Comparison of ENCODE assay signal across 9 cellular contexts in the genomic region with DNA sequence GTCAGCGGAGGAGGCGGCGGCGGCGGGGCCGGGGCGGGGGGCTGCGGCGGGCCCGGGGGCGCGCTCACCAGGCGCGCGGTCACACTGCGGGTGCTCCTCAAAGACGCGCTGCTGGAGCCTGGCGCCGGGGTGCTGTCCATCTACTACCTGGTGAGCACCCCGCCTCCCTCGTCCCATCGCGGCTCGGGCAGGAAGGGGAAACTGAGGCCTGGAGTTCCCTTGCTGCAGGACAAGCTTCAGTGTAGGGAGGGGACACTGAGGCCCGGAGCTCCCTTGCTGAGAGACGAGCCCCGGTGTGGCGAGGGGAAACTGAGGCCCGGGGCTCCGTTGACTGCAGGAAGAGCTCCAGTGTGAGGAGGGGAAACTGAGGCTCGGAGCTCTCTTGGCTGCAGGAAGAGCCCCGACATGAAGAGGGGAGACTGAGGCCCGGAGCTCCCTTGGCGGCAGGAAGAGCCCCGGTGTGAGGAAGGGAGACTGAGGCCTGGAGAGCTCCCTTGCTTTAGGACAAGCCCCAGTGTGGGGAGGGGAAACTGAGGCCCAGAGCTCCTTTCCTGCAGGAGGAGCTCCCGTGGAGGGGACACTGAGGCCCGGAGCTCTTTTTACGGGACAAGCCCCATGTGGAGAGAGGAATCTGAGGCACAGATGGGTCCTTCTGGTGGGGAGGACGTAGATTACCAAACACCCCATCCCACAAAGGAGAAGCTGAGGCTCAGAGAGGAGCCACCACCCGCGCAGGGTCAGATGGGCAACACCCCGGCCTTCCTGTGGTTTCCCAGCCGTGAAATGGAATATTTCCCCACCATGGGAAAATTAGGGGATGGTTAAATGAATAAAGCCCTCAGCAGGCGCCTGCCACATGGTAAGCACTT. TPM values are rescaled to one million over a fixed set of nuclear protein-coding genes. Genes with fewer than 3 reads are reported as not detected.
DNase-seq lines count a peak whose midpoint lies in the region; ATAC-seq, FAIRE-seq and TF ChIP-seq lines count a peak whose summit lies in the region.
"Had no signal": no experiment of that assay in that cellular context is flagged by ENCODE, and none has a peak within 500 bp of the region (broad histone marks: within the 10 kb centered on the region; RNA-seq: fewer than 3 reads in every experiment).

No MANE protein-coding gene starts in this region.

- peak overlapping the region; percentile 89 for H3K4me3 Mint-ChIP-seq in activated T-cell treated with anti-CD3 and anti-CD28 coated beads, Interleukin-2, amount 50 U/mL, for 4 hours
- H3K4me3 Mint-ChIP-seq in activated naive CD8-positive, alpha-beta T cell, result peak overlapping the region; percentile 75

- H3K4me3 ChIP-seq in HepG2 (replicated peaks in 1 of 3; ENCODE audit: insufficient read depth in 1 of 3, low read depth in 2 of 3, low read length in 3 of 3) (peak overlapping the region; percentile 69 to 88 (median 88); a peak in 5 of 6 replicates), tibial nerve (peak overlapping the region; percentile 57 to 86 (median 70))

- no peaks in the 10 kb centered on the region for H3K9me3 Mint-ChIP-seq in activated T-cell treated with anti-CD3 and anti-CD28 coated beads, Interleukin-2, amount 50 U/mL, for 4 hours
- no peaks in the 10 kb centered on the region for H3K9me3 Mint-ChIP-seq in activated naive CD8-positive, alpha-beta T cell (ENCODE audit: low read depth)

- peaks cover 3% of the 10 kb centered on the region for H3K79me2 ChIP-seq in HepG2 (ENCODE audit: insufficient read depth, low read length)

- no peaks in the 10 kb centered on the region for H4K20me1 ChIP-seq in HepG2 (ENCODE audit: insufficient read depth, low read length)

- TF ChIP-seq RAD21 in HepG2 (CRISPR knock-in tag; IDR thresholded peaks at IDR 0.05), result no peak

- ATAC-seq in activated T-cell treated with anti-CD3 and anti-CD28 coated beads, Interleukin-2, amount 50 U/mL, for 4 hours, result peak in 1 of 2 donors; percentile 1
- no peak for ATAC-seq in HepG2
- ATAC-seq in HG02588 (IDR thresholded peaks at IDR 0.05; ENCODE audit: unreplicated experiment), result no peak

- DNase-seq in activated T-cell treated with anti-CD3 and anti-CD28 coated beads, Interleukin-2, amount 50 U/mL, for 4 hours, result no peak
- no peak for DNase-seq in activated T-cell treated with anti-CD3 and anti-CD28 coated beads, Interleukin-2, amount 50 U/mL, for 48 hours
- DNase-seq in HepG2 (ENCODE audit: low spot score) (no peak), tibial nerve (ENCODE audit: low spot score in 2 of 2) (no peak), putamen (ENCODE audit: low spot score) (no peak)
- DNase-seq in stimulated activated CD4-positive, alpha-beta T cell treated with anti-CD3 and anti-CD28 coated beads, Interleukin-2, amount 100 ng/mL, for 48 hours, result no peak

- in situ Hi-C loops in HepG2 (cut with HindIII; ENCODE audit: extremely low pct_ligation_motif_present, low pct_unique_long_range_greater_than_20kb), result no loop called here

- TF ChIP-seq POLR2A in HepG2 (IDR thresholded peaks at IDR 0.05; ENCODE audit: insufficient read depth in 1 of 2, low read depth in 2 of 2, low read length in 2 of 2) (no peak), tibial nerve (IDR thresholded peaks at IDR 0.05) (no peak)

- H3K27ac Mint-ChIP-seq in activated naive CD8-positive, alpha-beta T cell, result no peak overlapping the region

- TF ChIP-seq CTCF in HepG2 (CRISPR knock-in tag; IDR thresholded peaks at IDR 0.05), result no peak
- no peak for TF ChIP-seq CTCF in tibial nerve (IDR thresholded peaks at IDR 0.05)

- TSS peak; percentile 44 for BruUV-seq in HepG2 (replicated peaks; lab: Mats Ljungman, UMichigan)

- H3K4me1 Mint-ChIP-seq in activated T-cell treated with anti-CD3 and anti-CD28 coated beads, Interleukin-2, amount 50 U/mL, for 4 hours (ENCODE audit: low read depth), result peaks cover 20% of the 10 kb centered on the region
- peaks cover 13% of the 10 kb centered on the region for H3K4me1 Mint-ChIP-seq in activated naive CD8-positive, alpha-beta T cell (ENCODE audit: low read depth)

- H3K4me1 ChIP-seq in HepG2 (ENCODE audit: insufficient read depth, low read length) (peaks cover 51% of the 10 kb centered on the region), tibial nerve (peaks cover 0 to 13% (median 11%) of the 10 kb centered on the region in 4 donors)

- H3K4me2 ChIP-seq in HepG2 (ENCODE audit: low read depth, low read length), result peak overlapping the region; percentile 98

- WGBS in HepG2 (ENCODE audit: low lambda C conversion rate), result 40% methylated on average over 20 of the region's 45 CpGs
- WGBS in tibial nerve, 2 donors, result 23 to 60% methylated on average over 20 to 40 of the region's 45 CpGs

- H3K27me3 Mint-ChIP-seq in activated T-cell treated with anti-CD3 and anti-CD28 coated beads, Interleukin-2, amount 50 U/mL, for 4 hours (ENCODE audit: low read depth), result no peaks in the 10 kb centered on the region
- H3K27me3 Mint-ChIP-seq in activated naive CD8-positive, alpha-beta T cell, result no peaks in the 10 kb centered on the region

- H3K27me3 ChIP-seq in HepG2 (ENCODE audit: control insufficient read depth in 1 of 2, insufficient read depth in 2 of 2, low read length in 2 of 2) (no peaks in the 10 kb centered on the region; a peak in 1 of 5 replicates), tibial nerve (no peaks in the 10 kb centered on the region)

- no peak for FAIRE-seq in HepG2 (lab: Jason Lieb, UNC)

- POLR2A ChIA-PET in HepG2 (lab: Yijun Ruan, JAX), result interaction anchor here (0.7 to 4.7 kb wide), 19 partner anchors 8 to 483 kb away, joined by 3 to 66 read pairs (median 10); a partner anchor contains a TSS

- H3K9ac ChIP-seq in HepG2 (ENCODE audit: insufficient read depth, low read depth, low read length), result peak overlapping the region; percentile 73

- peaks cover 9% of the 10 kb centered on the region for H3K36me3 Mint-ChIP-seq in activated T-cell treated with anti-CD3 and anti-CD28 coated beads, Interleukin-2, amount 50 U/mL, for 4 hours (ENCODE audit: insufficient read depth)
- H3K36me3 Mint-ChIP-seq in activated naive CD8-positive, alpha-beta T cell, result no peaks in the 10 kb centered on the region

- H3K36me3 ChIP-seq in HepG2 (replicated peaks in 1 of 2; ENCODE audit: control insufficient read depth in 1 of 2, insufficient read depth in 2 of 2, low read length in 2 of 2), result no peaks in the 10 kb centered on the region
- H3K36me3 ChIP-seq in tibial nerve, result peaks cover 0 to 31% (median 0%) of the 10 kb centered on the region in 3 donors

- no peak for TF ChIP-seq EP300 in HepG2 (IDR thresholded peaks at IDR 0.05; ENCODE audit: low read depth in 2 of 2, low read length in 2 of 2)
- TF ChIP-seq EP300 in HepG2 (CRISPR knock-in tag; IDR thresholded peaks at IDR 0.05; ENCODE audit: borderline replicate concordance), result no peak
- TF ChIP-seq EP300 in tibial nerve (IDR thresholded peaks at IDR 0.05), result no peak

- H3K27ac ChIP-seq in HepG2 (ENCODE audit: extremely low read length, insufficient read depth, low read length), result peak overlapping the region; percentile 98
- H3K27ac ChIP-seq in tibial nerve, result peak overlapping the region in 2 of 4 donors; percentile 88 to 95

- CTCF ChIA-PET in HepG2 (lab: Yijun Ruan, JAX; ENCODE audit: low intra/inter-chr PET ratio, low total read pairs), result no interaction called here

- H3K9me3 ChIP-seq in HepG2 (ENCODE audit: low read length) (no peaks in the 10 kb centered on the region), tibial nerve (no peaks in the 10 kb centered on the region)

- H2AFZ ChIP-seq in HepG2 (ENCODE audit: low read length), result no peak overlapping the region

- intact Hi-C loops in HepG2 (cut with micrococcal nuclease; ENCODE audit: unreplicated experiment), result loop anchor here (2.0 to 5.0 kb wide), 2 partner anchors 77 to 717 kb away; a partner anchor contains a TSS

RNA-seq across cellular contexts. Expression of a gene that starts 0.7 kb away (rescaled TPM):
- 10 to 100 TPM; 16.0 to 18.6 (median 18.1) TPM for total RNA-seq in activated T-cell treated with anti-CD3 and anti-CD28 coated beads, Interleukin-2, amount 50 U/mL, for 4 hours
- 12.9 and 15.8 TPM in 2 replicates for total RNA-seq in HepG2 (2016; rRNA removed; fragmentation: Illumina TruSeq; extraction: Trizol)
- total RNA-seq in HepG2 (2016; cell fraction: cytosol; rRNA removed; fragmentation: Illumina TruSeq; extraction: Trizol; ENCODE audit: low read depth), result 16.5 and 20.0 TPM in 2 replicates
- 13.8 and 14.3 TPM in 2 replicates for total RNA-seq in HepG2 (2016; cell fraction: insoluble cytoplasmic fraction; rRNA removed; fragmentation: Illumina TruSeq; extraction: Trizol)
- total RNA-seq in HepG2 (2016; cell fraction: membrane; rRNA removed; fragmentation: Illumina TruSeq; extraction: Trizol), result 26.2 and 26.3 TPM in 2 replicates
- total RNA-seq in HepG2 (2016; cell fraction: nucleus; rRNA removed; fragmentation: Illumina TruSeq; extraction: Trizol), result 9.0 and 14.0 TPM in 2 replicates
- polyA plus RNA-seq in HepG2 (2011; rRNA removed), result 10.8 and 12.5 TPM in 2 replicates
- polyA plus RNA-seq in HepG2 (2011; cell fraction: cytosol; rRNA removed), result 9.6 and 14.7 TPM in 2 replicates
- polyA plus RNA-seq in HepG2 (2011; cell fraction: nucleus; rRNA removed), result 11.4 TPM in 2 replicates
- 9.9 and 11.7 TPM in 2 replicates for polyA plus RNA-seq in HepG2 (2012)
- polyA plus RNA-seq in HepG2 (2016; cell fraction: cytosol; fragmentation: Illumina TruSeq; extraction: Trizol; ENCODE audit: low read depth), result 26.1 and 31.1 TPM in 2 replicates
- polyA plus RNA-seq in HepG2 (2016; cell fraction: insoluble cytoplasmic fraction; fragmentation: Illumina TruSeq; extraction: Trizol; ENCODE audit: low read depth), result 16.6 and 21.7 TPM in 2 replicates
- polyA plus RNA-seq in HepG2 (2016; cell fraction: membrane; fragmentation: Illumina TruSeq; extraction: Trizol; ENCODE audit: low read depth), result 33.3 and 33.5 TPM in 2 replicates
- 16.7 and 20.2 TPM in 2 replicates for polyA plus RNA-seq in HepG2 (2016; cell fraction: nucleus; fragmentation: Illumina TruSeq; extraction: Trizol; ENCODE audit: insufficient read depth, low read depth)
- 6.7 and 17.0 TPM in 2 replicates for polyA minus RNA-seq in HepG2 (2011; rRNA and poly(A)+ RNA removed; ENCODE audit: low replicate concordance)
- 7.6 and 9.1 TPM in 2 replicates for polyA minus RNA-seq in HepG2 (2011; cell fraction: cytosol; rRNA and poly(A)+ RNA removed)
- polyA minus RNA-seq in HepG2 (2011; cell fraction: nucleus; rRNA and poly(A)+ RNA removed), result 6.7 and 7.2 TPM in 2 replicates
- 10 to 100 TPM in 1 of 4 donors, 1 to 10 TPM in 3; 2.2 to 13.2 (median 6.6) TPM for total RNA-seq in tibial nerve

RNA-seq across cellular contexts. Expression of a gene that starts 5.5 kb away (rescaled TPM):
- total RNA-seq in activated T-cell treated with anti-CD3 and anti-CD28 coated beads, Interleukin-2, amount 50 U/mL, for 4 hours, result 10 to 100 TPM; 11.1 to 13.2 (median 12.8) TPM
- total RNA-seq in HepG2 (2016; rRNA removed; fragmentation: Illumina TruSeq; extraction: Trizol), result 39.0 and 43.1 TPM in 2 replicates
- 9.7 and 11.5 TPM in 2 replicates for total RNA-seq in HepG2 (2016; cell fraction: cytosol; rRNA removed; fragmentation: Illumina TruSeq; extraction: Trizol; ENCODE audit: low read depth)
- total RNA-seq in HepG2 (2016; cell fraction: insoluble cytoplasmic fraction; rRNA removed; fragmentation: Illumina TruSeq; extraction: Trizol), result 42.4 and 43.7 TPM in 2 replicates
- 14.0 and 15.6 TPM in 2 replicates for total RNA-seq in HepG2 (2016; cell fraction: membrane; rRNA removed; fragmentation: Illumina TruSeq; extraction: Trizol)
- total RNA-seq in HepG2 (2016; cell fraction: nucleus; rRNA removed; fragmentation: Illumina TruSeq; extraction: Trizol), result 14.8 and 19.2 TPM in 2 replicates
- polyA plus RNA-seq in HepG2 (2011; rRNA removed), result 43.7 and 56.0 TPM in 2 replicates
- 51.4 and 52.1 TPM in 2 replicates for polyA plus RNA-seq in HepG2 (2011; cell fraction: cytosol; rRNA removed)
- 86.7 and 88.3 TPM in 2 replicates for polyA plus RNA-seq in HepG2 (2011; cell fraction: nucleus; rRNA removed)
- polyA plus RNA-seq in HepG2 (2012), result 23.6 and 28.4 TPM in 2 replicates
- 9.7 and 10.2 TPM in 2 replicates for polyA plus RNA-seq in HepG2 (2016; cell fraction: cytosol; fragmentation: Illumina TruSeq; extraction: Trizol; ENCODE audit: low read depth)
- 40.0 and 44.1 TPM in 2 replicates for polyA plus RNA-seq in HepG2 (2016; cell fraction: insoluble cytoplasmic fraction; fragmentation: Illumina TruSeq; extraction: Trizol; ENCODE audit: low read depth)
- polyA plus RNA-seq in HepG2 (2016; cell fraction: membrane; fragmentation: Illumina TruSeq; extraction: Trizol; ENCODE audit: low read depth), result 14.2 and 14.5 TPM in 2 replicates
- 43.0 and 48.7 TPM in 2 replicates for polyA plus RNA-seq in HepG2 (2016; cell fraction: nucleus; fragmentation: Illumina TruSeq; extraction: Trizol; ENCODE audit: insufficient read depth, low read depth)
- 0.07 and 31.4 TPM in 2 replicates for polyA minus RNA-seq in HepG2 (2011; rRNA and poly(A)+ RNA removed; ENCODE audit: low replicate concordance)
- 15.3 and 25.5 TPM in 2 replicates for polyA minus RNA-seq in HepG2 (2011; cell fraction: cytosol; rRNA and poly(A)+ RNA removed)
- 6.3 and 10.3 TPM in 2 replicates for polyA minus RNA-seq in HepG2 (2011; cell fraction: nucleus; rRNA and poly(A)+ RNA removed)
- total RNA-seq in tibial nerve, result 1 to 10 TPM in 3 of 4 donors, not detected in 1; 3.1 to 6.0 (median 4.8) TPM

RNA-seq across cellular contexts. Expression of a gene that starts 39.7 kb away (rescaled TPM):
- 10 to 100 TPM in 1 of 3 donors, 1 to 10 TPM in 2; 5.9 to 10.4 (median 9.1) TPM for total RNA-seq in activated T-cell treated with anti-CD3 and anti-CD28 coated beads, Interleukin-2, amount 50 U/mL, for 4 hours
- 0.29 TPM in 1 of 2 replicates, not detected in the other for total RNA-seq in HepG2 (2016; rRNA removed; fragmentation: Illumina TruSeq; extraction: Trizol)
- total RNA-seq in HepG2 (2016; cell fraction: cytosol; rRNA removed; fragmentation: Illumina TruSeq; extraction: Trizol; ENCODE audit: low read depth), result 0.18 TPM in 1 of 2 replicates, not detected in the other
- 0.22 TPM in 1 of 2 replicates, not detected in the other for total RNA-seq in HepG2 (2016; cell fraction: insoluble cytoplasmic fraction; rRNA removed; fragmentation: Illumina TruSeq; extraction: Trizol)
- total RNA-seq in HepG2 (2016; cell fraction: membrane; rRNA removed; fragmentation: Illumina TruSeq; extraction: Trizol), result 0.12 and 0.45 TPM in 2 replicates
- not detected in 2 replicates for total RNA-seq in HepG2 (2016; cell fraction: nucleus; rRNA removed; fragmentation: Illumina TruSeq; extraction: Trizol)
- 0.66 and 1.4 TPM in 2 replicates for polyA plus RNA-seq in HepG2 (2011; rRNA removed)
- 0.81 and 1.2 TPM in 2 replicates for polyA plus RNA-seq in HepG2 (2011; cell fraction: cytosol; rRNA removed)
- 1.8 and 2.7 TPM in 2 replicates for polyA plus RNA-seq in HepG2 (2011; cell fraction: nucleus; rRNA removed)
- polyA plus RNA-seq in HepG2 (2012), result 0.82 and 1.7 TPM in 2 replicates
- polyA plus RNA-seq in HepG2 (2016; cell fraction: cytosol; fragmentation: Illumina TruSeq; extraction: Trizol; ENCODE audit: low read depth), result 0.24 and 0.59 TPM in 2 replicates
- not detected in 2 replicates for polyA plus RNA-seq in HepG2 (2016; cell fraction: insoluble cytoplasmic fraction; fragmentation: Illumina TruSeq; extraction: Trizol; ENCODE audit: low read depth)
- not detected in 2 replicates for polyA plus RNA-seq in HepG2 (2016; cell fraction: membrane; fragmentation: Illumina TruSeq; extraction: Trizol; ENCODE audit: low read depth)
- polyA plus RNA-seq in HepG2 (2016; cell fraction: nucleus; fragmentation: Illumina TruSeq; extraction: Trizol; ENCODE audit: insufficient read depth, low read depth), result 0.31 and 0.41 TPM in 2 replicates
- 0.58 and 1.4 TPM in 2 replicates for polyA minus RNA-seq in HepG2 (2011; rRNA and poly(A)+ RNA removed; ENCODE audit: low replicate concordance)
- polyA minus RNA-seq in HepG2 (2011; cell fraction: cytosol; rRNA and poly(A)+ RNA removed), result 0.40 TPM in 1 of 2 replicates, not detected in the other
- polyA minus RNA-seq in HepG2 (2011; cell fraction: nucleus; rRNA and poly(A)+ RNA removed), result 0.37 TPM in 1 of 2 replicates, not detected in the other
- under 1 TPM in 1 of 4 donors, not detected in 3; 0.87 TPM for total RNA-seq in tibial nerve

RNA-seq across cellular contexts. Expression of a gene that starts 41.9 kb away (rescaled TPM):
- total RNA-seq in activated T-cell treated with anti-CD3 and anti-CD28 coated beads, Interleukin-2, amount 50 U/mL, for 4 hours, result 1 to 10 TPM; 1.9 to 2.7 (median 2.1) TPM
- total RNA-seq in HepG2 (2016; rRNA removed; fragmentation: Illumina TruSeq; extraction: Trizol) (0.11 TPM in 1 of 2 replicates, not detected in the other), tibial nerve (1 to 10 TPM in 2 of 4 donors, under 1 TPM in 1, not detected in 1; 0.60 to 7.9 (median 1.2) TPM)
- total RNA-seq in HepG2 (2016; cell fraction: cytosol; rRNA removed; fragmentation: Illumina TruSeq; extraction: Trizol; ENCODE audit: low read depth), result 0.62 TPM in 1 of 2 replicates, not detected in the other
- total RNA-seq in HepG2 (2016; cell fraction: insoluble cytoplasmic fraction; rRNA removed; fragmentation: Illumina TruSeq; extraction: Trizol), result 0.19 TPM in 1 of 2 replicates, not detected in the other
- 0.22 and 0.31 TPM in 2 replicates for total RNA-seq in HepG2 (2016; cell fraction: membrane; rRNA removed; fragmentation: Illumina TruSeq; extraction: Trizol)
- total RNA-seq in HepG2 (2016; cell fraction: nucleus; rRNA removed; fragmentation: Illumina TruSeq; extraction: Trizol), result not detected in 2 replicates
- polyA plus RNA-seq in HepG2 (2011; rRNA removed), result 1.0 and 2.5 TPM in 2 replicates
- 1.9 and 2.2 TPM in 2 replicates for polyA plus RNA-seq in HepG2 (2011; cell fraction: cytosol; rRNA removed)
- polyA plus RNA-seq in HepG2 (2011; cell fraction: nucleus; rRNA removed), result 0.64 and 1.4 TPM in 2 replicates
- polyA plus RNA-seq in HepG2 (2012), result 1.5 and 4.1 TPM in 2 replicates
- 0.17 and 0.42 TPM in 2 replicates for polyA plus RNA-seq in HepG2 (2016; cell fraction: cytosol; fragmentation: Illumina TruSeq; extraction: Trizol; ENCODE audit: low read depth)
- not detected in 2 replicates for polyA plus RNA-seq in HepG2 (2016; cell fraction: insoluble cytoplasmic fraction; fragmentation: Illumina TruSeq; extraction: Trizol; ENCODE audit: low read depth)
- polyA plus RNA-seq in HepG2 (2016; cell fraction: membrane; fragmentation: Illumina TruSeq; extraction: Trizol; ENCODE audit: low read depth), result 0.15 and 0.16 TPM in 2 replicates
- polyA plus RNA-seq in HepG2 (2016; cell fraction: nucleus; fragmentation: Illumina TruSeq; extraction: Trizol; ENCODE audit: insufficient read depth, low read depth), result not detected in 2 replicates
- 0.48 TPM in 1 of 2 replicates, not detected in the other for polyA minus RNA-seq in HepG2 (2011; rRNA and poly(A)+ RNA removed; ENCODE audit: low replicate concordance)
- 1.3 TPM in 1 of 2 replicates, not detected in the other for polyA minus RNA-seq in HepG2 (2011; cell fraction: cytosol; rRNA and poly(A)+ RNA removed)
- 0.62 TPM in 1 of 2 replicates, not detected in the other for polyA minus RNA-seq in HepG2 (2011; cell fraction: nucleus; rRNA and poly(A)+ RNA removed)
- total RNA-seq: Daoy had no signal

RNA-seq across cellular contexts. Expression of a gene that starts 56.3 kb away (rescaled TPM):
- 10 to 100 TPM; 50.8 to 52.6 (median 52.2) TPM for total RNA-seq in activated T-cell treated with anti-CD3 and anti-CD28 coated beads, Interleukin-2, amount 50 U/mL, for 4 hours
- total RNA-seq in HepG2 (2016; rRNA removed; fragmentation: Illumina TruSeq; extraction: Trizol) (26.7 and 33.0 TPM in 2 replicates), tibial nerve (10 to 100 TPM; 35.0 to 64.8 (median 52.9) TPM)
- total RNA-seq in HepG2 (2016; cell fraction: cytosol; rRNA removed; fragmentation: Illumina TruSeq; extraction: Trizol; ENCODE audit: low read depth), result 13.7 and 15.7 TPM in 2 replicates
- total RNA-seq in HepG2 (2016; cell fraction: insoluble cytoplasmic fraction; rRNA removed; fragmentation: Illumina TruSeq; extraction: Trizol), result 24.6 and 34.8 TPM in 2 replicates
- 29.5 and 35.2 TPM in 2 replicates for total RNA-seq in HepG2 (2016; cell fraction: membrane; rRNA removed; fragmentation: Illumina TruSeq; extraction: Trizol)
- total RNA-seq in HepG2 (2016; cell fraction: nucleus; rRNA removed; fragmentation: Illumina TruSeq; extraction: Trizol), result 16.4 and 18.3 TPM in 2 replicates
- 45.1 and 52.3 TPM in 2 replicates for polyA plus RNA-seq in HepG2 (2011; rRNA removed)
- 35.9 and 53.9 TPM in 2 replicates for polyA plus RNA-seq in HepG2 (2011; cell fraction: cytosol; rRNA removed)
- polyA plus RNA-seq in HepG2 (2011; cell fraction: nucleus; rRNA removed), result 63.6 and 70.8 TPM in 2 replicates
- 50.6 and 52.1 TPM in 2 replicates for polyA plus RNA-seq in HepG2 (2012)
- polyA plus RNA-seq in HepG2 (2016; cell fraction: cytosol; fragmentation: Illumina TruSeq; extraction: Trizol; ENCODE audit: low read depth), result 29.2 and 32.7 TPM in 2 replicates
- 56.5 and 70.3 TPM in 2 replicates for polyA plus RNA-seq in HepG2 (2016; cell fraction: insoluble cytoplasmic fraction; fragmentation: Illumina TruSeq; extraction: Trizol; ENCODE audit: low read depth)
- polyA plus RNA-seq in HepG2 (2016; cell fraction: membrane; fragmentation: Illumina TruSeq; extraction: Trizol; ENCODE audit: low read depth), result 57.9 and 61.3 TPM in 2 replicates
- polyA plus RNA-seq in HepG2 (2016; cell fraction: nucleus; fragmentation: Illumina TruSeq; extraction: Trizol; ENCODE audit: insufficient read depth, low read depth), result 52.2 and 56.7 TPM in 2 replicates
- 39.3 and 69.8 TPM in 2 replicates for polyA minus RNA-seq in HepG2 (2011; rRNA and poly(A)+ RNA removed; ENCODE audit: low replicate concordance)
- polyA minus RNA-seq in HepG2 (2011; cell fraction: cytosol; rRNA and poly(A)+ RNA removed), result 30.6 and 31.5 TPM in 2 replicates
- polyA minus RNA-seq in HepG2 (2011; cell fraction: nucleus; rRNA and poly(A)+ RNA removed), result 19.3 and 22.8 TPM in 2 replicates
